Comparison of ENCODE assay signal across 1 cellular context in genomic region chr6:97958143-97958542, GRCh38.
TF ChIP-seq lines count a peak whose summit lies in the region.

No MANE protein-coding gene starts in this region.

TF ChIP-seq in HepG2, 621 proteins besides CTCF, POLR2A, EP300 and RAD21 (continued from another document):
- TF ChIP-seq PAXIP1 (CRISPR knock-in tag; conservative IDR thresholded peaks at IDR 0.05) (no peak), RAD51 (IDR thresholded peaks at IDR 0.05; ENCODE audit: borderline replicate concordance) (no peak)
